In the genomic region with DNA sequence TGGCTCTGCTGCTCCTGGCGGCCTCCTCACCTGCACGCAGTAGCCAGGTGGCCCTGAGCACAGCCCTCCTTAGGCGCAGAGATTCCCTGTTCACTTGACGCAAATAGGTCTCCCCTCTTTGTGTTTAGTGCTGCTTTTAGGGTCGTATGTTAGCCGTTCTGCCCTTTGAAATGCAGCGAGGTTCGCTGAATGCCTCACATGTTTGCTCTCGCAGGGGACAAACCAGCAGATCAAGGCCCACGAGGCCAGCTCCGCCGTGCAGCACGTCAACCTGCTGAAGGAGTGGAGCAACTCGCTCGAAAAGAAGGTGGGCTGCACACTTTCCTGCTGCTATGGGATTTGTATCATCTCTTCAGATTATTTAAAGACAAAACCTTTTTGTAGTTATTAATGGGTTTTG, we compare ENCODE assay signal across 36 cellular contexts. TPM values are rescaled to one million over a fixed set of nuclear protein-coding genes. Genes with fewer than 3 reads are reported as not detected.
"Had no signal": no experiment of that assay in that cellular context is flagged by ENCODE, and none has a peak within 500 bp of the region (broad histone marks: within the 10 kb centered on the region; RNA-seq: fewer than 3 reads in every experiment).

No MANE protein-coding gene starts in this region.

- H3K27ac Mint-ChIP-seq: activated CD4-positive, alpha-beta T cell treated with anti-CD3 and anti-CD28 coated beads, Interleukin-2, amount 10 ng/mL, durations not matched to agents 24 days and 14 days; activated CD8-positive, alpha-beta T cell treated with anti-CD3 and anti-CD28 coated beads for 36 hours; activated naive CD4-positive, alpha-beta T cell treated with anti-CD3 and anti-CD28 coated beads, Interleukin-2, amount 10 ng/mL, durations not matched to agents 7 days and 5 days; activated naive CD8-positive, alpha-beta T cell treated with anti-CD3 and anti-CD28 coated beads for 36 hours; activated T-helper 2 cell treated with anti-CD3 and anti-CD28 coated beads, Interferon-gamma antibody, Interleukin-2, Interleukin-4, amounts not matched to agents 10 μg/mL and 5 μg/mL and 100 μg/mL, durations not matched to agents 14 hours and 24 hours and 36 hours had no signal

- H3K9me3 Mint-ChIP-seq: activated CD4-positive, alpha-beta T cell treated with anti-CD3 and anti-CD28 coated beads, Interleukin-2, amount 10 ng/mL, durations not matched to agents 24 days and 14 days; activated CD8-positive, alpha-beta T cell treated with anti-CD3 and anti-CD28 coated beads for 36 hours; activated naive CD4-positive, alpha-beta T cell treated with anti-CD3 and anti-CD28 coated beads, Interleukin-2, amount 10 ng/mL, durations not matched to agents 7 days and 5 days; activated naive CD8-positive, alpha-beta T cell treated with anti-CD3 and anti-CD28 coated beads for 36 hours; activated T-cell treated with anti-CD3 and anti-CD28 coated beads, Interleukin-2, amount 50 U/mL, for 72 hours; activated T-helper 2 cell treated with anti-CD3 and anti-CD28 coated beads, Interferon-gamma antibody, Interleukin-2, Interleukin-4, amounts not matched to agents 10 μg/mL and 5 μg/mL and 100 μg/mL, durations not matched to agents 14 hours and 24 hours and 36 hours; IgD-negative memory B cell had no signal

- H3K27me3 Mint-ChIP-seq: activated CD4-positive, alpha-beta T cell treated with anti-CD3 and anti-CD28 coated beads, Interleukin-2, amount 10 ng/mL, durations not matched to agents 24 days and 14 days; activated CD8-positive, alpha-beta T cell treated with anti-CD3 and anti-CD28 coated beads for 36 hours; activated naive CD4-positive, alpha-beta T cell treated with anti-CD3 and anti-CD28 coated beads, Interleukin-2, amount 10 ng/mL, durations not matched to agents 7 days and 5 days; activated naive CD8-positive, alpha-beta T cell treated with anti-CD3 and anti-CD28 coated beads for 36 hours; IgD-negative memory B cell had no signal

- H3K4me3 Mint-ChIP-seq: activated CD4-positive, alpha-beta T cell treated with anti-CD3 and anti-CD28 coated beads, Interleukin-2, amount 10 ng/mL, durations not matched to agents 24 days and 14 days; activated CD8-positive, alpha-beta T cell treated with anti-CD3 and anti-CD28 coated beads for 36 hours; activated naive CD4-positive, alpha-beta T cell treated with anti-CD3 and anti-CD28 coated beads, Interleukin-2, amount 10 ng/mL, durations not matched to agents 7 days and 5 days; activated naive CD8-positive, alpha-beta T cell treated with anti-CD3 and anti-CD28 coated beads for 36 hours; activated T-cell treated with anti-CD3 and anti-CD28 coated beads, Interleukin-2, amount 50 U/mL, for 72 hours; IgD-negative memory B cell had no signal

- H3K9me3 ChIP-seq: Peyer's patch had no signal

- H3K27ac ChIP-seq: brain microvascular endothelial cell, Peyer's patch, WERI-Rb-1 had no signal

- DNase-seq: activated CD4-positive, alpha-beta T cell treated with anti-CD3 and anti-CD28 coated beads for 1 hour; activated CD4-positive, alpha-beta T cell treated with anti-CD3 and anti-CD28 coated beads, Interleukin-2, amount 10 ng/mL, durations not matched to agents 24 days and 14 days; activated CD4-positive, alpha-beta T cell treated with anti-CD3 and anti-CD28 coated beads, Interleukin-2, amount 50 U/mL, for 4 hours; activated CD4-positive, CD25-positive, alpha-beta regulatory T cell; activated CD8-positive, alpha-beta T cell treated with anti-CD3 and anti-CD28 coated beads for 36 hours; activated naive CD4-positive, alpha-beta T cell treated with anti-CD3 and anti-CD28 coated beads, Interleukin-2, amount 10 ng/mL, durations not matched to agents 7 days and 5 days; activated naive CD8-positive, alpha-beta T cell treated with anti-CD3 and anti-CD28 coated beads for 36 hours; activated T-cell treated with anti-CD3 and anti-CD28 coated beads, Interleukin-2, amount 50 U/mL, for 1 hour; activated T-cell treated with anti-CD3 and anti-CD28 coated beads, Interleukin-2, amount 50 U/mL, for 72 hours; amniotic stem cell; aorta; Karpas-422; KBM-7; NCI-H1105; NCI-H1436; NCI-H1694; NCI-H1930; NCI-H2081 treated with DMSO at 0.1 percent for 48 hours; NCI-H2171; NCI-H510A; NCI-H526; NCI-H748 treated with DMSO at 0.1 percent for 48 hours; NK-92 treated with Interleukin-12 subunit alpha and Interleukin-12 subunit beta, amount 100 ng/mL, for 24 hours; RPMI8226; SIG-M5; SW 1271; T-helper 1 cell; T-helper 2 cell; T-helper 9 cell; WERI-Rb-1 had no signal

- ATAC-seq: activated CD8-positive, alpha-beta T cell treated with anti-CD3 and anti-CD28 coated beads for 36 hours; activated T-cell treated with anti-CD3 and anti-CD28 coated beads, Interleukin-2, amount 50 U/mL, for 72 hours had no signal

- H3K4me1 Mint-ChIP-seq: activated naive CD4-positive, alpha-beta T cell treated with anti-CD3 and anti-CD28 coated beads, Interleukin-2, amount 10 ng/mL, durations not matched to agents 7 days and 5 days; activated naive CD8-positive, alpha-beta T cell treated with anti-CD3 and anti-CD28 coated beads for 36 hours had no signal

- H3K27me3 ChIP-seq: brain microvascular endothelial cell, Peyer's patch had no signal

- H3K4me3 ChIP-seq: Peyer's patch had no signal

RNA-seq across cellular contexts. Expression of gene AMN, which starts 31.4 kb away (rescaled TPM):
- total RNA-seq: MCF 10A, PC-3 had no signal
